ENCODE assay signal across 13 cellular contexts in genomic region chr3:183844606-183845005, GRCh38. TPM values are rescaled to one million over a fixed set of nuclear protein-coding genes. Genes with fewer than 3 reads are reported as not detected.
A peak's percentile ranks its signal among the peaks of the same experiment; 100 is the strongest.
DNase-seq lines count a peak whose midpoint lies in the region; ATAC-seq, FAIRE-seq and TF ChIP-seq lines count a peak whose summit lies in the region.
"Had no signal": no experiment of that assay in that cellular context is flagged by ENCODE, and none has a peak within 500 bp of the region (broad histone marks: within the 10 kb centered on the region; RNA-seq: fewer than 3 reads in every experiment).

No MANE protein-coding gene starts in this region.

- no peak for ATAC-seq in natural killer cell treated with Interleukin-12 subunit alpha and Interleukin-12 subunit beta and Interleukin-15 and Interleukin-18, amount 100 ng/mL, for 72 hours
- ATAC-seq in activated CD4-positive, CD25-positive, alpha-beta regulatory T cell treated with anti-CD3 and anti-CD28 coated beads, Interleukin-2, amount 50 U/mL, for 24 hours: no peak
- ATAC-seq: left cardiac atrium, psoas muscle had no signal

- TF ChIP-seq POLR2A in prostate gland (IDR thresholded peaks at IDR 0.05): no peak

- H3K27me3 ChIP-seq in prostate gland (replicated peaks; ENCODE audit: insufficient read depth) (no peaks in the 10 kb centered on the region), neural progenitor cell (no peaks in the 10 kb centered on the region), A673 (replicated peaks; ENCODE audit: insufficient read depth, low read depth, low read length, poor library complexity) (no peaks in the 10 kb centered on the region)

- H3K4me1 ChIP-seq in prostate gland (replicated peaks): no peaks in the 10 kb centered on the region
- no peaks in the 10 kb centered on the region for H3K4me1 ChIP-seq in neural progenitor cell
- no peaks in the 10 kb centered on the region for H3K4me1 ChIP-seq in A673 (ENCODE audit: insufficient read depth, low read length, poor library complexity, severe bottlenecking)
- H3K4me1 ChIP-seq: psoas muscle had no signal

- WGBS in prostate gland: 70% methylated on average over 2 of the region's 2 CpGs

- FAIRE-seq in RCC 7860 (lab: Jason Lieb, UNC): peak; percentile 76
- FAIRE-seq: endometrium had no signal

- H3K9me3 Mint-ChIP-seq in natural killer cell treated with Interleukin-12 subunit alpha and Interleukin-12 subunit beta and Interleukin-15 and Interleukin-18, amount 100 ng/mL, for 72 hours: no peaks in the 10 kb centered on the region
- no peaks in the 10 kb centered on the region for H3K9me3 Mint-ChIP-seq in neural progenitor cell

- H3K9ac ChIP-seq in neural progenitor cell: no peak overlapping the region

- no peaks in the 10 kb centered on the region for H3K27me3 Mint-ChIP-seq in natural killer cell treated with Interleukin-12 subunit alpha and Interleukin-12 subunit beta and Interleukin-15 and Interleukin-18, amount 100 ng/mL, for 72 hours
- H3K27me3 Mint-ChIP-seq in neural progenitor cell (ENCODE audit: insufficient read depth, low read depth): no peaks in the 10 kb centered on the region

- H3K4me1 Mint-ChIP-seq in natural killer cell treated with Interleukin-12 subunit alpha and Interleukin-12 subunit beta and Interleukin-15 and Interleukin-18, amount 100 ng/mL, for 72 hours (ENCODE audit: low read depth in 2 of 2): no peaks in the 10 kb centered on the region
- no peaks in the 10 kb centered on the region for H3K4me1 Mint-ChIP-seq in neural progenitor cell

- DNase-seq in GM04504 (ENCODE audit: low read depth) (peak; percentile 4), RCC 7860 (ENCODE audit: low spot score) (peak; percentile 61), dermis blood vessel endothelial cell (peak; percentile 68), prostate gland (ENCODE audit: low spot score) (no peak), neural progenitor cell (ENCODE audit: low spot score) (no peak), A673 (ENCODE audit: low spot score) (no peak)
- no peak for DNase-seq in natural killer cell treated with Interleukin-12 subunit alpha and Interleukin-12 subunit beta and Interleukin-15 and Interleukin-18, amount 100 ng/mL, for 72 hours (ENCODE audit: low spot score)
- DNase-seq: activated T-cell treated with anti-CD3 and anti-CD28 coated beads, Interleukin-2, amount 50 U/mL, for 48 hours; left cardiac atrium; NCI-H510A; psoas muscle had no signal

- intact Hi-C loops in prostate gland (cut with DNase I): no loop called here
- intact Hi-C loops in A673 (cut with micrococcal nuclease; ENCODE audit: unreplicated experiment): no loop called here

- no peak for TF ChIP-seq CTCF in prostate gland (IDR thresholded peaks at IDR 0.05)
- TF ChIP-seq CTCF in neural progenitor cell (IDR thresholded peaks at IDR 0.05): no peak
- TF ChIP-seq CTCF in A673 (conservative IDR thresholded peaks at IDR 0.05; ENCODE audit: low read depth, low read length): no peak

- H4K20me1 ChIP-seq in neural progenitor cell (ENCODE audit: low read depth): no peaks in the 10 kb centered on the region

- no TSS peak for BruUV-seq in A673 (replicated peaks; lab: Mats Ljungman, UMichigan)

- POLR2A ChIA-PET in A673 (lab: Charles Lee; ENCODE audit: low non-redundant PET): no interaction called here

- H3K4me3 Mint-ChIP-seq in natural killer cell treated with Interleukin-12 subunit alpha and Interleukin-12 subunit beta and Interleukin-15 and Interleukin-18, amount 100 ng/mL, for 72 hours: no peak overlapping the region
- no peak overlapping the region for H3K4me3 Mint-ChIP-seq in neural progenitor cell

- H3K9me3 ChIP-seq in prostate gland: no peaks in the 10 kb centered on the region
- no peaks in the 10 kb centered on the region for H3K9me3 ChIP-seq in neural progenitor cell (ENCODE audit: low read depth)
- no peaks in the 10 kb centered on the region for H3K9me3 ChIP-seq in A673 (ENCODE audit: low read depth, low read length, poor library complexity, severe bottlenecking)
- H3K9me3 ChIP-seq: psoas muscle had no signal

- H2AFZ ChIP-seq in neural progenitor cell (replicated peaks): no peak overlapping the region

- H3K36me3 Mint-ChIP-seq in natural killer cell treated with Interleukin-12 subunit alpha and Interleukin-12 subunit beta and Interleukin-15 and Interleukin-18, amount 100 ng/mL, for 72 hours: peaks cover 19% of the 10 kb centered on the region
- peaks cover 37% of the 10 kb centered on the region for H3K36me3 Mint-ChIP-seq in neural progenitor cell

- H3K4me3 ChIP-seq in prostate gland (no peak overlapping the region), neural progenitor cell (no peak overlapping the region), A673 (ENCODE audit: low read depth, low read length, poor library complexity, severe bottlenecking) (no peak overlapping the region)
- H3K4me3 ChIP-seq: psoas muscle had no signal

- H3F3A ChIP-seq in neural progenitor cell (ENCODE audit: low read depth): no peaks in the 10 kb centered on the region

- H3K4me2 ChIP-seq in neural progenitor cell: no peak overlapping the region

- peaks cover 4% of the 10 kb centered on the region for H3K79me2 ChIP-seq in neural progenitor cell (ENCODE audit: low read depth)

- H3K36me3 ChIP-seq in prostate gland (no peaks in the 10 kb centered on the region), neural progenitor cell (peaks cover 13% of the 10 kb centered on the region), A673 (ENCODE audit: insufficient read depth, low read length, poor library complexity, severe bottlenecking) (peaks cover 60% of the 10 kb centered on the region)

- CTCF ChIA-PET in A673 (lab: Charles Lee): interaction anchor here (0.6 kb wide), 2 partner anchors 19 to 591 kb away, joined by 3 to 4 read pairs; partner anchors contain the start of gene B3GNT5

- H3K27ac Mint-ChIP-seq in natural killer cell treated with Interleukin-12 subunit alpha and Interleukin-12 subunit beta and Interleukin-15 and Interleukin-18, amount 100 ng/mL, for 72 hours: no peak overlapping the region
- no peak overlapping the region for H3K27ac Mint-ChIP-seq in neural progenitor cell

- peak overlapping the region; percentile 45 to 62 for H3K27ac ChIP-seq in prostate gland
- no peak overlapping the region for H3K27ac ChIP-seq in neural progenitor cell
- no peak overlapping the region for H3K27ac ChIP-seq in A673 (ENCODE audit: low read depth, low read length, poor library complexity, severe bottlenecking)
- H3K27ac ChIP-seq: psoas muscle had no signal

RNA-seq across cellular contexts. Expression of gene MAP6D1, which starts 19.2 kb away (rescaled TPM):
- 2.6 and 3.0 TPM in 2 replicates for total RNA-seq in dermis blood vessel endothelial cell
- 10 to 100 TPM; 17.3 to 22.3 TPM for total RNA-seq in prostate gland
- total RNA-seq in natural killer cell treated with Interleukin-12 subunit alpha and Interleukin-12 subunit beta and Interleukin-15 and Interleukin-18, amount 100 ng/mL, for 72 hours: 1 to 10 TPM; 2.3 to 2.6 TPM
- 3.5 and 12.4 TPM in 2 replicates for total RNA-seq in neural progenitor cell (ENCODE audit: low replicate concordance)
- total RNA-seq in A673 (2021): 5.0 and 5.9 TPM in 2 replicates

RNA-seq across cellular contexts. Expression of gene PARL, which starts 40.1 kb away (rescaled TPM):
- total RNA-seq in dermis blood vessel endothelial cell (29.6 and 32.0 TPM in 2 replicates), prostate gland (10 to 100 TPM; 31.5 to 44.3 TPM), neural progenitor cell (ENCODE audit: low replicate concordance) (50.7 and 70.5 TPM in 2 replicates), A673 (2021) (73.7 and 79.8 TPM in 2 replicates)
- 10 to 100 TPM; 79.3 to 98.7 TPM for total RNA-seq in natural killer cell treated with Interleukin-12 subunit alpha and Interleukin-12 subunit beta and Interleukin-15 and Interleukin-18, amount 100 ng/mL, for 72 hours

Comparison
In these comparisons a context has a peak if more than half of its experiments do, and no peak if none do; other contexts are left out.
1. DNase-seq: peak in GM04504 (single experiment), RCC 7860 (single experiment) and dermis blood vessel endothelial cell (single experiment); none in prostate gland (single experiment), natural killer cell treated with Interleukin-12 subunit alpha and Interleukin-12 subunit beta and Interleukin-15 and Interleukin-18, amount 100 ng/mL, for 72 hours (single experiment), neural progenitor cell (single experiment) and A673 (single experiment).
2. H3K27ac ChIP-seq: peak in prostate gland (2 of 2); none in neural progenitor cell (single experiment) and A673 (single experiment).